In the genomic region with DNA sequence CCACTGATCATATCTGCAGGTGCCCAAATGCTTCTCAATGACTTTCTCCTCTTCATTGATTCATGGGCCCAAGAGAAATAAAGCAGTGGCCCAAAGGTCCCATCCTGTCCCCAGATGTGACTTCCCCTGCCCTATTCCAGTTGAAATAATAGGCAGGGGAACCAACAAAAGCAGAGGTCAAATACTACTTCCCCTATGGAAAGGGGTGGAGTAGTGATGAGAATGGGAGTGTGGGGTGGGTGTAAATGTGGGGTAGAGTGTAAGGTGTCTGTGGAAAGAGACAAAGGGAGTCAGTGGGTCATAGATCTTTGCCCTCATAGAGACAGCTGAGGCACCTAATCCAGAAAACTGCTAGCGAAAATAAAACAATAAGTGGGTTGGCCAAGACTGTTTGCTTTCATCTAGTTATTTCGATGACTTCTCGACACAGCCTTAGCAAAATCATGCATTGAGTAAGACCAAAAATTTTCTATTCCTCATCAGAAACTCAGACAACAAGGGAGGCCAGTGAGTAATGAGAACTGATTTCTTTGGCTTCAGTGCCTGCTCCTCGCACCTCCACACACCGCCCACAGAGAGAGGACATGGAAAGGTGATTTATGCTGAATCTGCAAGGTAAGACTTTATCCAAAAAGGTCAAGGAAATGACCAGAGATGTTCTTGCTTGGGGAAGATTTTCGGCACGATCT, we compare ENCODE assay signal across 21 cellular contexts. TPM values are rescaled to one million over a fixed set of nuclear protein-coding genes. Genes with fewer than 3 reads are reported as not detected.
DNase-seq lines count a peak whose midpoint lies in the region; ATAC-seq, FAIRE-seq and TF ChIP-seq lines count a peak whose summit lies in the region.
"Had no signal": no experiment of that assay in that cellular context is flagged by ENCODE, and none has a peak within 500 bp of the region (broad histone marks: within the 10 kb centered on the region; RNA-seq: fewer than 3 reads in every experiment).

No MANE protein-coding gene starts in this region.

- no peaks in the 10 kb centered on the region for H3K9me3 Mint-ChIP-seq in MCF 10A (ENCODE audit: unreplicated experiment)
- H3K9me3 Mint-ChIP-seq in activated T-helper 2 cell treated with anti-CD3 and anti-CD28 coated beads, Interferon-gamma antibody, Interleukin-2, Interleukin-4, amounts not matched to agents 10 μg/mL and 5 μg/mL and 100 μg/mL, durations not matched to agents 14 hours and 24 hours and 36 hours: no peaks in the 10 kb centered on the region

- H3K4me1 Mint-ChIP-seq in MCF 10A (ENCODE audit: insufficient read depth, unreplicated experiment): peaks cover 42% of the 10 kb centered on the region
- peaks cover 43% of the 10 kb centered on the region for H3K4me1 Mint-ChIP-seq in activated T-helper 2 cell treated with anti-CD3 and anti-CD28 coated beads, Interferon-gamma antibody, Interleukin-2, Interleukin-4, amounts not matched to agents 10 μg/mL and 5 μg/mL and 100 μg/mL, durations not matched to agents 14 hours and 24 hours and 36 hours (ENCODE audit: low read depth)

- no peak overlapping the region for H3K4me2 ChIP-seq in mammary epithelial cell (ENCODE audit: insufficient read depth, low read depth, low read length)

- H3K36me3 ChIP-seq in breast epithelium (no peaks in the 10 kb centered on the region), mammary epithelial cell (ENCODE audit: insufficient read depth, low read length) (no peaks in the 10 kb centered on the region), lower lobe of right lung (no peaks in the 10 kb centered on the region), upper lobe of right lung (no peaks in the 10 kb centered on the region)

- peak; percentile 52 to 66 for ATAC-seq in lower lobe of right lung
- ATAC-seq in upper lobe of right lung: peak; percentile 83
- ATAC-seq in HG02763 (IDR thresholded peaks at IDR 0.05; ENCODE audit: unreplicated experiment): no peak

- H3K4me3 ChIP-seq in breast epithelium (no peak overlapping the region), mammary epithelial cell (replicated peaks in 1 of 3; ENCODE audit: insufficient read depth in 1 of 3, low read depth in 2 of 3, low read length in 3 of 3) (no peak overlapping the region), lower lobe of right lung (no peak overlapping the region), upper lobe of right lung (no peak overlapping the region)

- no peak overlapping the region for H3K27ac ChIP-seq in breast epithelium
- H3K27ac ChIP-seq in mammary epithelial cell (ENCODE audit: insufficient read depth, low read depth, low read length): no peak overlapping the region
- no peak overlapping the region for H3K27ac ChIP-seq in lower lobe of right lung
- H3K27ac ChIP-seq in upper lobe of right lung: no peak overlapping the region
- H3K27ac ChIP-seq: HL-60 had no signal

- H3K4me3 Mint-ChIP-seq in MCF 10A (ENCODE audit: unreplicated experiment): no peak overlapping the region
- H3K4me3 Mint-ChIP-seq in activated T-helper 2 cell treated with anti-CD3 and anti-CD28 coated beads, Interferon-gamma antibody, Interleukin-2, Interleukin-4, amounts not matched to agents 10 μg/mL and 5 μg/mL and 100 μg/mL, durations not matched to agents 14 hours and 24 hours and 36 hours (ENCODE audit: low read depth): no peak overlapping the region

- BruUV-seq in MCF 10A (replicated peaks; lab: Mats Ljungman, UMichigan): no TSS peak
- BruUV-seq in mammary epithelial cell (replicated peaks; lab: Mats Ljungman, UMichigan): no TSS peak

- dilution Hi-C loops in mammary epithelial cell (cut with HindIII; ENCODE audit: low sequenced_read_pairs): no loop called here

- no peaks in the 10 kb centered on the region for H4K20me1 ChIP-seq in mammary epithelial cell (ENCODE audit: insufficient read depth, low read length)

- H3K27me3 ChIP-seq in breast epithelium: no peaks in the 10 kb centered on the region
- no peaks in the 10 kb centered on the region for H3K27me3 ChIP-seq in mammary epithelial cell (ENCODE audit: insufficient read depth, low read length)
- no peaks in the 10 kb centered on the region for H3K27me3 ChIP-seq in lower lobe of right lung (ENCODE audit: low read depth)
- peaks cover 3% of the 10 kb centered on the region for H3K27me3 ChIP-seq in upper lobe of right lung

- peak; percentile 43 for DNase-seq in MCF 10A (ENCODE audit: unreplicated experiment)
- no peak for DNase-seq in breast epithelium (ENCODE audit: low spot score in 2 of 2)
- peak; percentile 67 for DNase-seq in mammary epithelial cell
- DNase-seq in lower lobe of right lung: no peak
- no peak for DNase-seq in upper lobe of right lung
- DNase-seq in GM12891 (ENCODE audit: insufficient read length, low spot score): no peak
- DNase-seq in activated T-helper 2 cell treated with anti-CD3 and anti-CD28 coated beads, Interferon-gamma antibody, Interleukin-2, Interleukin-4, amounts not matched to agents 10 μg/mL and 5 μg/mL and 100 μg/mL, durations not matched to agents 14 hours and 24 hours and 36 hours (ENCODE audit: low spot score): no peak
- DNase-seq: C1 segment of cervical spinal cord, DND-41, MV-4-11, NCI-H1417, NCI-H1930, NCI-H446, RPMI8226 had no signal

- no peaks in the 10 kb centered on the region for H3K79me2 ChIP-seq in mammary epithelial cell (ENCODE audit: insufficient read depth, low read length)

- intact Hi-C loops in MCF 10A (cut with micrococcal nuclease): no loop called here
- intact Hi-C loops in breast epithelium (cut with DNase I; ENCODE audit: low total_unique reads): no loop called here
- intact Hi-C loops in mammary epithelial cell (cut with micrococcal nuclease): no loop called here
- intact Hi-C loops in lower lobe of right lung (cut with DNase I): no loop called here
- intact Hi-C loops in upper lobe of right lung (cut with DNase I): no loop called here
- intact Hi-C loops in activated T-helper 2 cell treated with anti-CD3 and anti-CD28 coated beads, Interferon-gamma antibody, Interleukin-2, Interleukin-4, amounts not matched to agents 10 μg/mL and 5 μg/mL and 100 μg/mL, durations not matched to agents 14 hours and 24 hours and 36 hours (cut with micrococcal nuclease): no loop called here

- H3K4me1 ChIP-seq in breast epithelium (no peaks in the 10 kb centered on the region), mammary epithelial cell (ENCODE audit: insufficient read depth, low read length) (peaks cover 4% of the 10 kb centered on the region), lower lobe of right lung (no peaks in the 10 kb centered on the region), upper lobe of right lung (no peaks in the 10 kb centered on the region)

- no peaks in the 10 kb centered on the region for H3K27me3 Mint-ChIP-seq in MCF 10A (ENCODE audit: insufficient read depth, unreplicated experiment)
- H3K27me3 Mint-ChIP-seq in activated T-helper 2 cell treated with anti-CD3 and anti-CD28 coated beads, Interferon-gamma antibody, Interleukin-2, Interleukin-4, amounts not matched to agents 10 μg/mL and 5 μg/mL and 100 μg/mL, durations not matched to agents 14 hours and 24 hours and 36 hours (ENCODE audit: low read depth): peaks cover 48% of the 10 kb centered on the region

- no peak for TF ChIP-seq POLR2A in breast epithelium (IDR thresholded peaks at IDR 0.05)
- no peak for TF ChIP-seq POLR2A in GM12891 (IDR thresholded peaks at IDR 0.05; ENCODE audit: low read depth, low read length)

- TF ChIP-seq CTCF in MCF 10A (IDR thresholded peaks at IDR 0.05; ENCODE audit: unreplicated experiment) (no peak), breast epithelium (IDR thresholded peaks at IDR 0.05) (no peak), mammary epithelial cell (conservative IDR thresholded peaks at IDR 0.05 in 1 of 2, IDR thresholded peaks at IDR 0.05 in 1 of 2; ENCODE audit: extremely low read depth in 1 of 2, insufficient read depth in 1 of 2, low read depth in 1 of 2, low read length in 2 of 2) (no peak), lower lobe of right lung (IDR thresholded peaks at IDR 0.05) (no peak), upper lobe of right lung (IDR thresholded peaks at IDR 0.05) (no peak)

- no peaks in the 10 kb centered on the region for H3K36me3 Mint-ChIP-seq in MCF 10A (ENCODE audit: insufficient read depth, unreplicated experiment)
- no peaks in the 10 kb centered on the region for H3K36me3 Mint-ChIP-seq in activated T-helper 2 cell treated with anti-CD3 and anti-CD28 coated beads, Interferon-gamma antibody, Interleukin-2, Interleukin-4, amounts not matched to agents 10 μg/mL and 5 μg/mL and 100 μg/mL, durations not matched to agents 14 hours and 24 hours and 36 hours (ENCODE audit: low read depth)

- no peak overlapping the region for H2AFZ ChIP-seq in mammary epithelial cell (ENCODE audit: low read depth, low read length)

- H3K9me3 ChIP-seq in breast epithelium (no peaks in the 10 kb centered on the region), mammary epithelial cell (replicated peaks; ENCODE audit: insufficient read depth, low read length) (no peaks in the 10 kb centered on the region), lower lobe of right lung (no peaks in the 10 kb centered on the region), upper lobe of right lung (no peaks in the 10 kb centered on the region)

- no peak overlapping the region for H3K27ac Mint-ChIP-seq in MCF 10A (ENCODE audit: low read depth, unreplicated experiment)
- H3K27ac Mint-ChIP-seq in activated T-helper 2 cell treated with anti-CD3 and anti-CD28 coated beads, Interferon-gamma antibody, Interleukin-2, Interleukin-4, amounts not matched to agents 10 μg/mL and 5 μg/mL and 100 μg/mL, durations not matched to agents 14 hours and 24 hours and 36 hours: no peak overlapping the region

- CTCF ChIA-PET in MCF 10A (lab: Yijun Ruan, JAX): interaction anchor here (1.7 kb wide), 1 partner anchor 42 kb away, joined by 5 read pairs; no protein-coding TSS in a partner anchor
- CTCF ChIA-PET in mammary epithelial cell (lab: Charles Lee; ENCODE audit: low non-redundant PET): no interaction called here

- in situ Hi-C loops in mammary epithelial cell (cut with MboI; ENCODE audit: low sequenced_read_pairs in 2 of 2): no loop called here

- WGBS in mammary epithelial cell (ENCODE audit: low coverage, missing lambda C conversion rate): 73% methylated on average over 7 of the region's 7 CpGs

- POLR2A ChIA-PET in MCF 10A (lab: Yijun Ruan, JAX): interaction anchor here (1.6 kb wide), 1 partner anchor 28 kb away, joined by 5 read pairs; no protein-coding TSS in a partner anchor

- FAIRE-seq in GM12891 (lab: Jason Lieb, UNC): no peak
- FAIRE-seq: G401.6, GM12892, H1, HTR-8/SVneo had no signal

- no peak overlapping the region for H3K9ac ChIP-seq in mammary epithelial cell (ENCODE audit: insufficient read depth, low read length)

RNA-seq across cellular contexts. Expression of gene IL22, which starts 10.9 kb away (rescaled TPM):
- total RNA-seq in MCF 10A (2022) (not detected in 2 replicates), breast epithelium (not detected), mammary epithelial cell (not detected), lower lobe of right lung (not detected), upper lobe of right lung (not detected)
- polyA plus RNA-seq in mammary epithelial cell: not detected
- polyA minus RNA-seq in mammary epithelial cell: not detected
- polyA plus RNA-seq in GM12891 (2012; ENCODE audit: low read depth, missing spikeins): not detected
- 0.80 TPM in 1 of 2 replicates, not detected in the other for total RNA-seq in activated T-helper 2 cell treated with anti-CD3 and anti-CD28 coated beads, Interferon-gamma antibody, Interleukin-2, Interleukin-4, amounts not matched to agents 10 μg/mL and 5 μg/mL and 100 μg/mL, durations not matched to agents 14 hours and 24 hours and 36 hours
- total RNA-seq: A172, H1 had no signal
- polyA plus RNA-seq: H1 had no signal

RNA-seq across cellular contexts. Expression of gene IL26, which starts 38.7 kb away (rescaled TPM):
- total RNA-seq in MCF 10A (2022) (not detected in 2 replicates), breast epithelium (not detected), mammary epithelial cell (not detected), lower lobe of right lung (not detected), upper lobe of right lung (not detected)
- not detected for polyA plus RNA-seq in mammary epithelial cell
- not detected for polyA minus RNA-seq in mammary epithelial cell
- not detected for polyA plus RNA-seq in GM12891 (2012; ENCODE audit: low read depth, missing spikeins)
- total RNA-seq in activated T-helper 2 cell treated with anti-CD3 and anti-CD28 coated beads, Interferon-gamma antibody, Interleukin-2, Interleukin-4, amounts not matched to agents 10 μg/mL and 5 μg/mL and 100 μg/mL, durations not matched to agents 14 hours and 24 hours and 36 hours: 0.27 and 0.30 TPM in 2 replicates
- total RNA-seq: A172, H1 had no signal
- polyA plus RNA-seq: H1 had no signal

Comparison
In these comparisons a context has a peak if more than half of its experiments do, and no peak if none do; other contexts are left out.
1. DNase-seq: peak in MCF 10A (single experiment) and mammary epithelial cell (single experiment); none in breast epithelium (0 of 2), lower lobe of right lung (single experiment), upper lobe of right lung (single experiment), GM12891 (single experiment) and activated T-helper 2 cell treated with anti-CD3 and anti-CD28 coated beads, Interferon-gamma antibody, Interleukin-2, Interleukin-4, amounts not matched to agents 10 μg/mL and 5 μg/mL and 100 μg/mL, durations not matched to agents 14 hours and 24 hours and 36 hours (single experiment).